In genomic region chr12:111584959-111585358, GRCh38 we compare ENCODE assay signal across 24 cellular contexts. TPM values are rescaled to one million over a fixed set of nuclear protein-coding genes. Genes with fewer than 3 reads are reported as not detected.
DNase-seq lines count a peak whose midpoint lies in the region; ATAC-seq and TF ChIP-seq lines count a peak whose summit lies in the region.
"Had no signal": no experiment of that assay in that cellular context is flagged by ENCODE, and none has a peak within 500 bp of the region (broad histone marks: within the 10 kb centered on the region; RNA-seq: fewer than 3 reads in every experiment).

No MANE protein-coding gene starts in this region.

- H2AFZ ChIP-seq in PC-9 (no peak overlapping the region), trophoblast cell (ENCODE audit: insufficient read depth, low read length, poor library complexity) (no peak overlapping the region)

- intact Hi-C loops in PC-9 (cut with micrococcal nuclease; ENCODE audit: unreplicated experiment) = no loop called here

- no peak overlapping the region for H2BK5ac ChIP-seq in trophoblast cell (ENCODE audit: low read depth, low read length, poor library complexity)

- peaks cover 3% of the 10 kb centered on the region for H3K27me3 Mint-ChIP-seq in HFFc6 (ENCODE audit: insufficient read depth)
- H3K27me3 Mint-ChIP-seq: stimulated activated naive CD8-positive, alpha-beta T cell treated with anti-CD3 and anti-CD28 coated beads, Interleukin-15, amount 100 ng/mL, for 72 hours; T-cell had no signal

- no peaks in the 10 kb centered on the region for H3K9me2 ChIP-seq in PC-9 (ENCODE audit: insufficient read depth)

- peaks cover 92% of the 10 kb centered on the region for H4K20me1 ChIP-seq in PC-9 (ENCODE audit: insufficient read depth)

- ATAC-seq in HG03521 (IDR thresholded peaks at IDR 0.05; ENCODE audit: unreplicated experiment) (no peak), GM21723 (IDR thresholded peaks at IDR 0.05; ENCODE audit: unreplicated experiment) (no peak)
- ATAC-seq: activated T-cell treated with anti-CD3 and anti-CD28 coated beads, Interleukin-2, amount 50 U/mL, for 4 hours; CD8-positive, alpha-beta T cell; stimulated activated naive CD8-positive, alpha-beta T cell treated with anti-CD3 and anti-CD28 coated beads, Interleukin-15, amount 100 ng/mL, for 72 hours; T-cell had no signal

- peaks cover 50% of the 10 kb centered on the region for H3F3A ChIP-seq in PC-9 (ENCODE audit: insufficient read depth, low read depth)

- in situ Hi-C loops in ACHN (cut with HindIII; ENCODE audit: low pct_ligation_motif_present, low pct_unique_long_range_greater_than_20kb, low sequenced_read_pairs) = no loop called here

- peaks cover 21% of the 10 kb centered on the region for H3K4me1 Mint-ChIP-seq in HFFc6 (ENCODE audit: low read depth)

- H2BK12ac ChIP-seq in trophoblast cell (ENCODE audit: low read length) = no peak overlapping the region

- H3K36me3 ChIP-seq in PC-9 (ENCODE audit: low read depth) = no peaks in the 10 kb centered on the region
- peaks cover 4 to 5% of the 10 kb centered on the region in 2 experiments for H3K36me3 ChIP-seq in trophoblast cell (ENCODE audit: control insufficient read depth in 1 of 2, insufficient read depth in 2 of 2, low read length in 2 of 2)

- H3K4me3 ChIP-seq in PC-9 (no peak overlapping the region), epithelial cell of esophagus (ENCODE audit: low read length) (no peak overlapping the region), trophoblast cell (ENCODE audit: low read depth, low read length) (no peak overlapping the region)
- H3K4me3 ChIP-seq: esophagus muscularis mucosa, lung, MG63, tibial nerve had no signal

- H2BK120ac ChIP-seq in trophoblast cell (ENCODE audit: insufficient read depth, low read length, poor library complexity) = no peak overlapping the region

- H3K9me3 Mint-ChIP-seq in HFFc6 = no peaks in the 10 kb centered on the region
- H3K9me3 Mint-ChIP-seq: activated T-cell treated with anti-CD3 and anti-CD28 coated beads, Interleukin-2, amount 50 U/mL, for 4 hours; CD8-positive, alpha-beta T cell; stimulated activated naive CD8-positive, alpha-beta T cell treated with anti-CD3 and anti-CD28 coated beads, Interleukin-15, amount 100 ng/mL, for 72 hours; T-cell had no signal

- H2AK5ac ChIP-seq in trophoblast cell (ENCODE audit: low read length) = no peak overlapping the region

- no peak overlapping the region for H3K14ac ChIP-seq in trophoblast cell (ENCODE audit: low read length)

- H3K36me3 Mint-ChIP-seq in HFFc6 (ENCODE audit: low read depth) = peaks cover 16% of the 10 kb centered on the region

- H3K79me1 ChIP-seq in trophoblast cell (ENCODE audit: low read length) = no peaks in the 10 kb centered on the region

- no peak overlapping the region for H4K12ac ChIP-seq in trophoblast cell (ENCODE audit: low read depth, low read length)

- DNase-seq in HFFc6 (peak; percentile 53), PC-9 (peak in 1 of 2 experiments; percentile 90), epithelial cell of esophagus (ENCODE audit: low read depth) (peak; percentile 75), trophoblast cell (peak in 1 of 2 donors; percentile 52), NCI-H774 (lab: John Stamatoyannopoulos, UW) (no peak), ACHN (no peak)
- DNase-seq: activated CD4-positive, CD25-positive, alpha-beta regulatory T cell treated with anti-CD3 and anti-CD28 coated beads, Interleukin-2, amount 50 U/mL, for 72 hours; activated naive CD4-positive, alpha-beta T cell; activated T-cell treated with anti-CD3 and anti-CD28 coated beads, Interleukin-2, amount 50 U/mL, for 4 hours; anterior cingulate cortex; CD8-positive, alpha-beta T cell; DMS153; effector CD4-positive, alpha-beta T cell; kidney; MG63; NCI-H1694 treated with DMSO at 0.1 percent for 48 hours; stimulated activated CD4-positive, alpha-beta T cell treated with anti-CD3 and anti-CD28 coated beads, Interleukin-4, amount 100 ng/mL, for 1 hour; stimulated activated naive CD8-positive, alpha-beta T cell treated with anti-CD3 and anti-CD28 coated beads, Interleukin-15, amount 100 ng/mL, for 72 hours; T-cell had no signal

- H3K18ac ChIP-seq in trophoblast cell (ENCODE audit: low read length) = no peak overlapping the region

- CTCF ChIA-PET in PC-9 (lab: Charles Lee) = no interaction called here

- TF ChIP-seq CTCF in HFFc6 (IDR thresholded peaks at IDR 0.05) (no peak), PC-9 (conservative IDR thresholded peaks at IDR 0.05) (no peak), epithelial cell of esophagus (IDR thresholded peaks at IDR 0.05; ENCODE audit: insufficient read depth, low read depth, low read length, missing control alignments) (no peak)

- BruUV-seq in PC-9 (replicated peaks; lab: Mats Ljungman, UMichigan) = no TSS peak

- H3K4me3 Mint-ChIP-seq in HFFc6 = no peak overlapping the region
- H3K4me3 Mint-ChIP-seq: activated T-cell treated with anti-CD3 and anti-CD28 coated beads, Interleukin-2, amount 50 U/mL, for 4 hours; CD8-positive, alpha-beta T cell; stimulated activated naive CD8-positive, alpha-beta T cell treated with anti-CD3 and anti-CD28 coated beads, Interleukin-15, amount 100 ng/mL, for 72 hours; T-cell had no signal

- no peak overlapping the region for H3K23ac ChIP-seq in trophoblast cell (ENCODE audit: low read length)

- peak overlapping the region; percentile 40 for H3K4ac ChIP-seq in trophoblast cell (ENCODE audit: low read depth, low read length)

- no peak overlapping the region for H4K8ac ChIP-seq in trophoblast cell (ENCODE audit: low read depth, low read length)

- peaks cover 98% of the 10 kb centered on the region for H3K79me2 ChIP-seq in PC-9 (ENCODE audit: low read depth)
- peaks cover 13% of the 10 kb centered on the region for H3K79me2 ChIP-seq in trophoblast cell (ENCODE audit: control insufficient read depth, insufficient read depth, low read length, poor library complexity)

- POLR2A ChIA-PET in PC-9 (lab: Charles Lee; ENCODE audit: unreplicated experiment) = no interaction called here

- H3K9ac ChIP-seq in trophoblast cell (ENCODE audit: low read length) = no peak overlapping the region

- H3K27ac ChIP-seq in PC-9 (peak overlapping the region; percentile 35), trophoblast cell (ENCODE audit: low read depth, low read length) (no peak overlapping the region)
- H3K27ac ChIP-seq: esophagus muscularis mucosa had no signal

- H3K27me3 ChIP-seq in PC-9 (ENCODE audit: insufficient read depth, low read depth) (no peaks in the 10 kb centered on the region), trophoblast cell (ENCODE audit: insufficient read depth, low read length) (no peaks in the 10 kb centered on the region)
- H3K27me3 ChIP-seq: esophagus muscularis mucosa, MG63, tibial nerve had no signal

- 0 out of 2 replicates have a peak overlapping the region, but pooled peaks have one; percentile 43 for H3K27ac Mint-ChIP-seq in HFFc6
- H3K27ac Mint-ChIP-seq: CD8-positive, alpha-beta T cell; T-cell had no signal

- WGBS in trophoblast cell (ENCODE audit: extremely low coverage, insufficient coverage, insufficient read length) = no CpG with 5 or more reads among the region's 4 CpGs

- H3K4me1 ChIP-seq in PC-9 (replicated peaks; ENCODE audit: insufficient read depth) (peaks cover 9% of the 10 kb centered on the region), trophoblast cell (ENCODE audit: control insufficient read depth in 1 of 2, insufficient read depth in 2 of 2, low read length in 2 of 2) (no peaks in the 10 kb centered on the region)

- H3K9me3 ChIP-seq in PC-9 (ENCODE audit: insufficient read depth, low read depth) = no peaks in the 10 kb centered on the region
- H3K9me3 ChIP-seq in trophoblast cell (ENCODE audit: insufficient read depth, low read depth, low read length) = no peaks in the 10 kb centered on the region
- H3K9me3 ChIP-seq: esophagus muscularis mucosa, MG63, tibial nerve had no signal

- H3K4me2 ChIP-seq in PC-9 (no peak overlapping the region), trophoblast cell (ENCODE audit: low read length) (no peak overlapping the region)

- no peak overlapping the region for H4K91ac ChIP-seq in trophoblast cell (ENCODE audit: low read depth, low read length)

RNA-seq across cellular contexts. Expression of gene ATXN2, which starts 14.2 kb away (rescaled TPM):
- total RNA-seq in HFFc6 (2021; fragmentation: NEBNext Ultra II Directional; extraction: Animal tissue kit (Norgen Biotek cat#: 25700)) = 100 to 1,000 TPM in 1 of 6 experiments, 10 to 100 TPM in 5; 80.7 to 110 (median 91.9) TPM
- 80.6 and 108 TPM in 2 replicates for total RNA-seq in PC-9 (2021)
- polyA plus RNA-seq in trophoblast cell (2013) = 57.3 and 58.0 TPM in 2 replicates

Comparison
In these comparisons a context has a peak if more than half of its experiments do, and no peak if none do; other contexts are left out.
1. DNase-seq: peak in HFFc6 (single experiment) and epithelial cell of esophagus (single experiment); none in NCI-H774 (single experiment) and ACHN (single experiment).